In the genomic region with DNA sequence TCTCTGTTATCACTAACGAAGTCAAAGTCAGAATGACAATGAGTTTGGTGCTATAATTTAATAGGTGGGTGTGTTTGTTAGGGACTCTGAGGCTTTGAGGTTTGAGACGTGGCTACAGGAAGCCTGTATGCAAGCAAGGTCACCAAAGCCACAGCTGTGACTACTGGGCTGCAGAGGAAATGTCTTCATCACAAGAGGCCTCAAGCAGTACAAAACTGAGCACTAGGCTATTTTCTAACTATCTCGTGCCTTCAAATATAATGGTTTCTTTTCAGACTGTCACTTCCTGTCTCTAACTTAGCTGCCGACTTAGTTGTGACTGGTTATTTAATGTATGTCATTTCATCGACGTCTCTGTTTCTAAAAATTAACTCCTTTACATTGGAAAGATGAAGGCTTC, we compare ENCODE assay signal across 8 cellular contexts.
A peak's percentile ranks its signal among the peaks of the same experiment; 100 is the strongest.
DNase-seq lines count a peak whose midpoint lies in the region; ATAC-seq lines count a peak whose summit lies in the region.

No MANE protein-coding gene starts in this region.

- H3K4me1 Mint-ChIP-seq in activated naive CD4-positive, alpha-beta T cell treated with anti-CD3 and anti-CD28 coated beads for 36 hours (ENCODE audit: low read depth), result peaks cover 32% of the 10 kb centered on the region

- peaks cover 47% of the 10 kb centered on the region for H3K36me3 Mint-ChIP-seq in activated naive CD4-positive, alpha-beta T cell treated with anti-CD3 and anti-CD28 coated beads for 36 hours (ENCODE audit: low read depth)

- H3K27me3 Mint-ChIP-seq in activated naive CD4-positive, alpha-beta T cell treated with anti-CD3 and anti-CD28 coated beads for 36 hours (ENCODE audit: low read depth), result no peaks in the 10 kb centered on the region

- CTCF ChIA-PET in activated naive CD4-positive, alpha-beta T cell treated with anti-CD3 and anti-CD28 coated beads for 36 hours (lab: Charles Lee), result interaction anchor here (3.3 kb wide), 1 partner anchor 43 kb away, joined by 9 read pairs; no protein-coding TSS in a partner anchor

- H3K4me3 Mint-ChIP-seq in activated naive CD4-positive, alpha-beta T cell treated with anti-CD3 and anti-CD28 coated beads for 36 hours, result no peak overlapping the region

- DNase-seq in activated naive CD4-positive, alpha-beta T cell treated with anti-CD3 and anti-CD28 coated beads for 36 hours, result peak; percentile 54
- no peak for DNase-seq in activated naive CD4-positive, alpha-beta T cell treated with anti-CD3 and anti-CD28 coated beads, Interleukin-2, amount 50 U/mL, for 16 hours
- DNase-seq in T-helper 22 cell (ENCODE audit: low read depth) (peak; percentile 51), foreskin melanocyte (peak; percentile 72), GM03348 (ENCODE audit: low spot score) (no peak), glomerular visceral epithelial cell (ENCODE audit: extremely low spot score) (no peak), D341Med (ENCODE audit: low spot score) (no peak)
- peak; percentile 18 for DNase-seq in stimulated activated naive CD8-positive, alpha-beta T cell treated with anti-CD3 and anti-CD28 coated beads, Interleukin-15, Interleukin-2, amounts not matched to agents 100 U/mL and 50 U/mL, for 24 hours

- peak overlapping the region; percentile 65 for H3K27ac Mint-ChIP-seq in activated naive CD4-positive, alpha-beta T cell treated with anti-CD3 and anti-CD28 coated beads for 36 hours

- H3K9me3 Mint-ChIP-seq in activated naive CD4-positive, alpha-beta T cell treated with anti-CD3 and anti-CD28 coated beads for 36 hours, result no peaks in the 10 kb centered on the region

- ATAC-seq in stimulated activated naive CD8-positive, alpha-beta T cell treated with anti-CD3 and anti-CD28 coated beads, Interleukin-15, Interleukin-2, amounts not matched to agents 100 U/mL and 50 U/mL, for 24 hours, result peak; percentile 82

- intact Hi-C loops in activated naive CD4-positive, alpha-beta T cell treated with anti-CD3 and anti-CD28 coated beads for 36 hours (cut with micrococcal nuclease), result no loop called here

Comparison
In these comparisons a context has a peak if more than half of its experiments do, and no peak if none do; other contexts are left out.
1. DNase-seq: peak in activated naive CD4-positive, alpha-beta T cell treated with anti-CD3 and anti-CD28 coated beads for 36 hours (single experiment), T-helper 22 cell (single experiment), foreskin melanocyte (single experiment) and stimulated activated naive CD8-positive, alpha-beta T cell treated with anti-CD3 and anti-CD28 coated beads, Interleukin-15, Interleukin-2, amounts not matched to agents 100 U/mL and 50 U/mL, for 24 hours (single experiment); none in activated naive CD4-positive, alpha-beta T cell treated with anti-CD3 and anti-CD28 coated beads, Interleukin-2, amount 50 U/mL, for 16 hours (single experiment), GM03348 (single experiment), glomerular visceral epithelial cell (single experiment) and D341Med (single experiment).